Comparison of ENCODE assay signal across 8 cellular contexts in genomic region chr20:20017852-20018245, GRCh38. TPM values are rescaled to one million over a fixed set of nuclear protein-coding genes. Genes with fewer than 3 reads are reported as not detected.
DNase-seq lines count a peak whose midpoint lies in the region; ATAC-seq, FAIRE-seq and TF ChIP-seq lines count a peak whose summit lies in the region.

No MANE protein-coding gene starts in this region.

- H3K4me1 ChIP-seq in CD8-positive, alpha-beta T cell (ENCODE audit: insufficient read depth, low read length) = peaks cover 46% of the 10 kb centered on the region
- peaks cover 22 to 30% of the 10 kb centered on the region in 2 experiments for H3K4me1 ChIP-seq in HCT116 (ENCODE audit: control insufficient read depth in 1 of 2, insufficient read depth in 2 of 2, low read length in 2 of 2)
- peaks cover 0 to 24% (median 6%) of the 10 kb centered on the region in 4 donors for H3K4me1 ChIP-seq in Peyer's patch
- H3K4me1 ChIP-seq in H1 (replicated peaks in 1 of 4; ENCODE audit: control insufficient read depth in 3 of 4, insufficient read depth in 4 of 4, low read length in 3 of 4) = peaks cover 0 to 7% (median 2%) of the 10 kb centered on the region in 4 experiments; a peak in 3 of 7 replicates

- no peak overlapping the region for H2BK15ac ChIP-seq in H1 (ENCODE audit: low read length)

- ATAC-seq in CD8-positive, alpha-beta T cell = peak; percentile 24
- ATAC-seq in HCT116 (no peak; the same call in 1 of the 2 replicates), natural killer cell (no peak)

- H3K27ac ChIP-seq in CD8-positive, alpha-beta T cell (ENCODE audit: low read depth, low read length) = peak overlapping the region; percentile 82
- H3K27ac ChIP-seq in HCT116 (ENCODE audit: low read depth, low read length) (peak overlapping the region; percentile 77), Peyer's patch (peak overlapping the region; percentile 27 to 79 (median 63)), H1 (ENCODE audit: low read depth, low read length) (0 out of 2 replicates have a peak overlapping the region, but pooled peaks have one; percentile 53)

- TF ChIP-seq RAD21 in HCT116 (IDR thresholded peaks at IDR 0.05; ENCODE audit: low read depth) (no peak), H1 (IDR thresholded peaks at IDR 0.05 in 1 of 2, conservative IDR thresholded peaks at IDR 0.05 in 1 of 2; ENCODE audit: low read depth in 2 of 2, low read length in 2 of 2) (no peak)

- H3K4me3 ChIP-seq in CD8-positive, alpha-beta T cell (ENCODE audit: low read depth, low read length) = peak overlapping the region; percentile 89
- H3K4me3 ChIP-seq in HCT116 (replicated peaks in 1 of 2; ENCODE audit: low read depth in 1 of 2, low read length in 2 of 2) (peak overlapping the region; percentile 89 to 98), Peyer's patch (peak overlapping the region; percentile 71 to 85 (median 84)), H1 (ENCODE audit: extremely low read depth in 1 of 4, insufficient read depth in 2 of 4, low read depth in 3 of 4, low read length in 4 of 4) (peak overlapping the region; percentile 70 to 94 (median 76))

- peaks cover 56% of the 10 kb centered on the region for H3K4me1 Mint-ChIP-seq in CD8-positive, alpha-beta T cell (ENCODE audit: low read depth)
- H3K4me1 Mint-ChIP-seq in natural killer cell = peaks cover 36 to 49% of the 10 kb centered on the region in 2 donors

- H3K56ac ChIP-seq in H1 (replicated peaks; ENCODE audit: insufficient read length, low read depth, low read length) = no peak overlapping the region

- H4K5ac ChIP-seq in H1 (ENCODE audit: insufficient read length, low read depth, low read length) = no peak overlapping the region

- no peaks in the 10 kb centered on the region for H3K27me3 ChIP-seq in CD8-positive, alpha-beta T cell (ENCODE audit: insufficient read depth, low read length)
- H3K27me3 ChIP-seq in HCT116 (ENCODE audit: insufficient read depth, low read length) (no peaks in the 10 kb centered on the region), Peyer's patch (no peaks in the 10 kb centered on the region), H1 (replicated peaks in 1 of 4; ENCODE audit: control insufficient read depth in 3 of 4, extremely low read depth in 1 of 4, insufficient read depth in 3 of 4, low read length in 3 of 4) (no peaks in the 10 kb centered on the region)

- H3K27ac Mint-ChIP-seq in CD8-positive, alpha-beta T cell = peak overlapping the region; percentile 86
- H3K27ac Mint-ChIP-seq in natural killer cell = peak overlapping the region; percentile 87 to 95

- no peak overlapping the region for H2BK20ac ChIP-seq in H1 (ENCODE audit: low read length)

- H3K4ac ChIP-seq in H1 (replicated peaks; ENCODE audit: insufficient read length, low read depth, low read length) = peak overlapping the region; percentile 6

- peak overlapping the region; percentile 87 for H3K4me2 ChIP-seq in HCT116 (ENCODE audit: low read length)
- H3K4me2 ChIP-seq in H1 (ENCODE audit: insufficient read depth in 1 of 2, low read depth in 2 of 2, low read length in 2 of 2) = peak overlapping the region; percentile 92 to 94

- no peaks in the 10 kb centered on the region for H3K9me2 ChIP-seq in HCT116 (ENCODE audit: insufficient read depth)

- H2BK5ac ChIP-seq in H1 (ENCODE audit: low read depth, low read length) = no peak overlapping the region

- BruUV-seq in HCT116 (replicated peaks; lab: Mats Ljungman, UMichigan) = no TSS peak

- H2AFZ ChIP-seq in HCT116 (ENCODE audit: low read depth, low read length, poor library complexity, severe bottlenecking) (no peak overlapping the region), H1 (ENCODE audit: low read length) (peak overlapping the region; percentile 80; the same call in 1 of the 2 replicates)

- no peak overlapping the region for H3K14ac ChIP-seq in H1 (ENCODE audit: insufficient read length)

- intact Hi-C loops in CD8-positive, alpha-beta T cell (cut with DNase I, micrococcal nuclease) = loop anchor here (1.0 to 10.0 kb wide), 10 partner anchors 34 to 1883 kb away; partner anchors contain the start of genes CFAP61 (in 2 of the 2), CRNKL1 (in 2 of the 2), KAT14 (in 2 of the 2) and KIZ (in 2 of the 2)
- intact Hi-C loops in HCT116 (cut with micrococcal nuclease) (loop anchor here (5.0 kb wide), 1 partner anchor 231 kb away; no protein-coding TSS in a partner anchor), natural killer cell (cut with micrococcal nuclease) (loop anchor here (1.0 kb wide), 1 partner anchor 34 kb away; the partner anchor contains the start of genes CFAP61 and CRNKL1)

- no peak overlapping the region for H4K91ac ChIP-seq in H1 (replicated peaks; ENCODE audit: insufficient read length, low read length)

- peak in 2 of 7 experiments; percentile 13 to 30 for DNase-seq in CD8-positive, alpha-beta T cell
- no peak for DNase-seq in HCT116 (ENCODE audit: low read depth, low spot score)
- DNase-seq in Peyer's patch = no peak
- DNase-seq in H1 (ENCODE audit: low read depth in 1 of 2, low spot score in 2 of 2) = no peak
- peak; percentile 20 for DNase-seq in natural killer cell
- DNase-seq in DMS153 (lab: John Stamatoyannopoulos, UW) = no peak
- no peak for DNase-seq in NCI-H1092 (lab: John Stamatoyannopoulos, UW)
- no peak for DNase-seq in COLO829 (ENCODE audit: low spot score)

- 17% methylated on average over 16 of the region's 16 CpGs; no CpG with 5 or more reads in 1 of the 2 experiments for WGBS in H1 (ENCODE audit: extremely low coverage in 1 of 2, insufficient coverage in 1 of 2, insufficient read length in 1 of 2, insufficient replicate concordance in 2 of 2, low coverage in 1 of 2, low lambda C conversion rate in 2 of 2, missing lambda C conversion rate in 1 of 2), 2 experiments

- H4K20me1 ChIP-seq in HCT116 (ENCODE audit: insufficient read depth) = peaks cover 8% of the 10 kb centered on the region; the same call in 1 of the 2 replicates
- peaks cover 2 to 6% of the 10 kb centered on the region in 2 experiments for H4K20me1 ChIP-seq in H1 (replicated peaks in 1 of 2; ENCODE audit: control insufficient read depth in 1 of 2, insufficient read depth in 2 of 2, low read length in 2 of 2)

- H3K4me3 Mint-ChIP-seq in CD8-positive, alpha-beta T cell = peak overlapping the region; percentile 91
- peak overlapping the region; percentile 91 for H3K4me3 Mint-ChIP-seq in natural killer cell

- no peaks in the 10 kb centered on the region for H3K9me3 ChIP-seq in CD8-positive, alpha-beta T cell (ENCODE audit: low read length)
- H3K9me3 ChIP-seq in HCT116 (ENCODE audit: control insufficient read depth in 1 of 2, insufficient read depth in 1 of 2, low read depth in 1 of 2, low read length in 2 of 2) (no peaks in the 10 kb centered on the region), Peyer's patch (no peaks in the 10 kb centered on the region), H1 (ENCODE audit: insufficient read depth in 2 of 2, low read depth in 1 of 2, low read length in 1 of 2) (no peaks in the 10 kb centered on the region)

- no peak overlapping the region for H2BK120ac ChIP-seq in H1 (replicated peaks; ENCODE audit: low read depth, low read length)

- H4K8ac ChIP-seq in H1 (ENCODE audit: extremely low read depth, insufficient read depth, low read length) = no peak overlapping the region

- H2BK12ac ChIP-seq in H1 (ENCODE audit: low read depth, low read length) = no peak overlapping the region

- no peaks in the 10 kb centered on the region for H3K36me3 ChIP-seq in CD8-positive, alpha-beta T cell (ENCODE audit: insufficient read depth, low read length)
- H3K36me3 ChIP-seq in HCT116 (ENCODE audit: control insufficient read depth in 1 of 2, insufficient read depth in 2 of 2, low read length in 2 of 2) (peaks cover 4 to 5% of the 10 kb centered on the region in 2 experiments; a peak in 3 of 4 replicates), Peyer's patch (peaks cover 0 to 2% (median 0%) of the 10 kb centered on the region in 3 donors), H1 (ENCODE audit: control insufficient read depth in 2 of 4, insufficient read depth in 4 of 4, low read length in 3 of 4) (no peaks in the 10 kb centered on the region; a peak in 1 of 8 replicates)

- H3K79me2 ChIP-seq in HCT116 (ENCODE audit: insufficient read depth, low read length) (peaks cover 57% of the 10 kb centered on the region), H1 (ENCODE audit: control insufficient read depth in 1 of 2, insufficient read depth in 2 of 2, low read length in 2 of 2) (peaks cover 13 to 54% of the 10 kb centered on the region in 2 experiments)

- H3K23ac ChIP-seq in H1 (ENCODE audit: insufficient read length) = no peak overlapping the region

- RAD21 ChIA-PET in HCT116 (lab: Charles Lee; ENCODE audit: low non-redundant PET in 1 of 2, low total read pairs in 2 of 2, uncharacterized antibody in 2 of 2, unreplicated experiment in 2 of 2) = no interaction called here

- TF ChIP-seq EP300 in H1 (IDR thresholded peaks at IDR 0.05; ENCODE audit: borderline replicate concordance in 1 of 2, low read depth in 2 of 2, low read length in 2 of 2) = no peak

- H2AK5ac ChIP-seq in H1 (ENCODE audit: low read depth, low read length) = 0 out of 2 replicates have a peak overlapping the region, but pooled peaks have one; percentile 24

- POLR2A ChIA-PET in CD8-positive, alpha-beta T cell (lab: Charles Lee) = interaction anchor here (1.7 to 1.9 kb wide), 2 partner anchors 10 to 35 kb away, joined by 5 to 17 read pairs; partner anchors contain the start of genes CFAP61 and CRNKL1
- POLR2A ChIA-PET in HCT116 (lab: Charles Lee) = no interaction called here
- POLR2A ChIA-PET in H1 (lab: Charles Lee; ENCODE audit: partially characterized antibody) = interaction anchor here (1.3 to 3.7 kb wide), 2 partner anchors 9 to 10 kb away, joined by 3 to 14 read pairs; no protein-coding TSS in a partner anchor

- H3K9ac ChIP-seq in HCT116 (ENCODE audit: low read length) = peak overlapping the region; percentile 92
- peak overlapping the region; percentile 51 to 84 (median 77) for H3K9ac ChIP-seq in H1 (replicated peaks in 1 of 4; ENCODE audit: extremely low read depth in 1 of 4, low read depth in 3 of 4, low read length in 3 of 4)

- no peak overlapping the region for H3K18ac ChIP-seq in H1 (ENCODE audit: extremely low read depth, low read length)

- peaks cover 22% of the 10 kb centered on the region for H3K36me3 Mint-ChIP-seq in CD8-positive, alpha-beta T cell
- no peaks in the 10 kb centered on the region for H3K36me3 Mint-ChIP-seq in natural killer cell

- CTCF ChIA-PET in CD8-positive, alpha-beta T cell (lab: Charles Lee) = interaction anchor here (1.7 to 2.0 kb wide), 2 partner anchors 25 to 40 kb away, joined by 5 to 6 read pairs; no protein-coding TSS in a partner anchor
- CTCF ChIA-PET in HCT116 (lab: Charles Lee) (interaction anchor here (1.4 kb wide), 1 partner anchor 15 kb away, joined by 3 read pairs; no protein-coding TSS in a partner anchor), H1 (lab: Charles Lee; ENCODE audit: partially characterized antibody) (interaction anchor here (0.6 to 1.9 kb wide), 4 partner anchors 13 to 241 kb away, joined by 3 to 4 read pairs (median 3); no protein-coding TSS in a partner anchor)

- no peaks in the 10 kb centered on the region for H3K9me3 Mint-ChIP-seq in CD8-positive, alpha-beta T cell
- no peaks in the 10 kb centered on the region for H3K9me3 Mint-ChIP-seq in natural killer cell

- no peaks in the 10 kb centered on the region; the same call in 1 of the 2 replicates for H3K23me2 ChIP-seq in H1 (ENCODE audit: low read depth, low read length)

- H3K27me3 Mint-ChIP-seq in CD8-positive, alpha-beta T cell (ENCODE audit: low read depth) = no peaks in the 10 kb centered on the region
- peaks cover 0 to under 1% of the 10 kb centered on the region in 2 donors for H3K27me3 Mint-ChIP-seq in natural killer cell (ENCODE audit: low read depth in 2 of 2)

- TF ChIP-seq POLR2A in HCT116 (IDR thresholded peaks at IDR 0.05; ENCODE audit: borderline replicate concordance, extremely low read depth, insufficient read depth, insufficient read length) = no peak
- TF ChIP-seq POLR2A in Peyer's patch (IDR thresholded peaks at IDR 0.05) = no peak
- TF ChIP-seq POLR2A in H1 (IDR thresholded peaks at IDR 0.05; ENCODE audit: control extremely low read depth in 1 of 2, low read depth in 2 of 2, low read length in 2 of 2) = no peak

- TF ChIP-seq CTCF in CD8-positive, alpha-beta T cell (IDR thresholded peaks at IDR 0.05) = no peak
- TF ChIP-seq CTCF in HCT116 (IDR thresholded peaks at IDR 0.05 in 2 of 3, conservative IDR thresholded peaks at IDR 0.05 in 1 of 3; ENCODE audit: borderline replicate concordance in 1 of 3, insufficient read depth in 1 of 3, low read depth in 2 of 3, low read length in 2 of 3) = no peak
- no peak for TF ChIP-seq CTCF in Peyer's patch (IDR thresholded peaks at IDR 0.05)
- TF ChIP-seq CTCF in H1 (IDR thresholded peaks at IDR 0.05; ENCODE audit: control extremely low read depth in 1 of 3, insufficient read depth in 1 of 3, low read depth in 1 of 3, low read length in 3 of 3) = peak in 1 of 3 experiments; percentile 7; a peak in 1 of 4 replicates
- TF ChIP-seq CTCF in natural killer cell (IDR thresholded peaks at IDR 0.05) = no peak

- no peak for FAIRE-seq in H1 (lab: Jason Lieb, UNC)

- peaks cover 32% of the 10 kb centered on the region for H3K79me1 ChIP-seq in H1 (ENCODE audit: low read depth, low read length)

RNA-seq across cellular contexts. Expression of gene NAA20, which starts 0.7 kb away (rescaled TPM):
- 10 to 100 TPM; 32.9 to 33.2 TPM for total RNA-seq in CD8-positive, alpha-beta T cell
- 71.5 TPM for total RNA-seq in HCT116 (2021; ENCODE audit: unreplicated experiment)
- polyA plus RNA-seq in HCT116 (2012) = 38.9 and 53.5 TPM in 2 replicates
- 10 to 100 TPM; 13.3 to 20.9 (median 15.4) TPM for total RNA-seq in Peyer's patch
- 39.1 and 41.1 TPM in 2 replicates for total RNA-seq in H1 (2021; fragmentation: NEBNext Ultra II Directional; extraction: Animal tissue kit (Norgen Biotek cat#: 25700))
- 15.8 and 21.9 TPM in 2 replicates for polyA plus RNA-seq in H1 (2011; rRNA removed)
- 27.0 TPM for polyA plus RNA-seq in H1 (2011; cell fraction: cytosol; rRNA removed)
- 8.5 TPM for polyA plus RNA-seq in H1 (2011; cell fraction: nucleus; rRNA removed)
- 25.5 to 39.8 TPM (median 27.2 TPM) in 4 replicates for polyA plus RNA-seq in H1 (2012, experiment 1 of 2)
- 17.5 TPM for polyA plus RNA-seq in H1 (2012, experiment 2 of 2)
- polyA plus RNA-seq in H1 (2013, experiment 1 of 2) = 31.9 TPM
- polyA plus RNA-seq in H1 (2013, experiment 2 of 2) = 35.1 TPM
- 10.4 and 12.2 TPM in 2 replicates for polyA minus RNA-seq in H1 (2011; rRNA and poly(A)+ RNA removed)
- polyA minus RNA-seq in H1 (2011; cell fraction: cytosol; rRNA and poly(A)+ RNA removed) = 10.7 TPM
- polyA minus RNA-seq in H1 (2011; cell fraction: nucleus; rRNA and poly(A)+ RNA removed) = 15.3 TPM
- 10 to 100 TPM; 20.8 to 25.1 (median 23.8) TPM for total RNA-seq in natural killer cell

RNA-seq across cellular contexts. Expression of gene CRNKL1, which starts 34.4 kb away (rescaled TPM):
- 10 to 100 TPM; 34.1 to 39.7 TPM for total RNA-seq in CD8-positive, alpha-beta T cell
- total RNA-seq in HCT116 (2021; ENCODE audit: unreplicated experiment) (20.4 TPM), Peyer's patch (10 to 100 TPM; 11.9 to 56.1 (median 23.9) TPM), natural killer cell (10 to 100 TPM; 30.8 to 34.5 (median 31.6) TPM)
- 9.6 and 12.1 TPM in 2 replicates for polyA plus RNA-seq in HCT116 (2012)
- 21.9 and 26.5 TPM in 2 replicates for total RNA-seq in H1 (2021; fragmentation: NEBNext Ultra II Directional; extraction: Animal tissue kit (Norgen Biotek cat#: 25700))
- polyA plus RNA-seq in H1 (2011; rRNA removed) = 2.8 and 4.0 TPM in 2 replicates
- 7.9 TPM for polyA plus RNA-seq in H1 (2011; cell fraction: cytosol; rRNA removed)
- polyA plus RNA-seq in H1 (2011; cell fraction: nucleus; rRNA removed) = 5.3 TPM
- 12.1 to 26.7 TPM (median 15.7 TPM) in 4 replicates for polyA plus RNA-seq in H1 (2012, experiment 1 of 2)
- polyA plus RNA-seq in H1 (2012, experiment 2 of 2) = 0.89 TPM
- polyA plus RNA-seq in H1 (2013, experiment 1 of 2) = 17.5 TPM
- polyA plus RNA-seq in H1 (2013, experiment 2 of 2) = 19.3 TPM
- 9.4 and 10.9 TPM in 2 replicates for polyA minus RNA-seq in H1 (2011; rRNA and poly(A)+ RNA removed)
- polyA minus RNA-seq in H1 (2011; cell fraction: cytosol; rRNA and poly(A)+ RNA removed) = 8.0 TPM
- polyA minus RNA-seq in H1 (2011; cell fraction: nucleus; rRNA and poly(A)+ RNA removed) = 9.2 TPM

RNA-seq across cellular contexts. Expression of gene CFAP61, which starts 34.5 kb away (rescaled TPM):
- not detected for total RNA-seq in CD8-positive, alpha-beta T cell
- total RNA-seq in HCT116 (2021; ENCODE audit: unreplicated experiment) (1.7 TPM), Peyer's patch (not detected), natural killer cell (1 to 10 TPM; 1.0 to 2.1 (median 1.3) TPM)
- 0.84 and 0.86 TPM in 2 replicates for polyA plus RNA-seq in HCT116 (2012)
- 0.61 TPM in 1 of 2 replicates, not detected in the other for total RNA-seq in H1 (2021; fragmentation: NEBNext Ultra II Directional; extraction: Animal tissue kit (Norgen Biotek cat#: 25700))
- polyA plus RNA-seq in H1 (2011; rRNA removed) = 0.08 and 0.29 TPM in 2 replicates
- polyA plus RNA-seq in H1 (2011; cell fraction: cytosol; rRNA removed) = 0.14 TPM
- 0.57 TPM for polyA plus RNA-seq in H1 (2011; cell fraction: nucleus; rRNA removed)
- 0.59 to 1.0 TPM in 2 of 4 replicates, not detected in the others for polyA plus RNA-seq in H1 (2012, experiment 1 of 2)
- polyA plus RNA-seq in H1 (2012, experiment 2 of 2) = not detected
- 0.06 TPM for polyA plus RNA-seq in H1 (2013, experiment 1 of 2)
- polyA plus RNA-seq in H1 (2013, experiment 2 of 2) = 0.17 TPM
- 0.95 and 1.7 TPM in 2 replicates for polyA minus RNA-seq in H1 (2011; rRNA and poly(A)+ RNA removed)
- polyA minus RNA-seq in H1 (2011; cell fraction: cytosol; rRNA and poly(A)+ RNA removed) = not detected
- not detected for polyA minus RNA-seq in H1 (2011; cell fraction: nucleus; rRNA and poly(A)+ RNA removed)
